In genomic region chr15:76905013-76905839, GRCh38 we compare ENCODE assay signal across 8 cellular contexts. TPM values are rescaled to one million over a fixed set of nuclear protein-coding genes. Genes with fewer than 3 reads are reported as not detected.
A peak's percentile ranks its signal among the peaks of the same experiment; 100 is the strongest.
DNase-seq lines count a peak whose midpoint lies in the region; ATAC-seq lines count a peak whose summit lies in the region.

Gene SCAPER, minus strand, starts transcription at chr15:76905340. Its CDS starts 21,523 bp downstream, at chr15:76883817.

- CTCF ChIA-PET in CD8-positive, alpha-beta memory T cell (lab: Charles Lee) = interaction anchor here (0.8 to 0.9 kb wide), 2 partner anchors 26 to 119 kb away, joined by 3 to 4 read pairs; partner anchors contain the start of gene RCN2

- H3K4me1 ChIP-seq in CD8-positive, alpha-beta memory T cell (ENCODE audit: insufficient read depth, low read length) = peaks cover 24% of the 10 kb centered on the region
- H3K4me1 ChIP-seq in mesenchymal stem cell (ENCODE audit: control insufficient read depth, insufficient read depth, low read depth, low read length) = peaks cover 8% of the 10 kb centered on the region

- H3K79me1 ChIP-seq in mesenchymal stem cell (replicated peaks; ENCODE audit: low read length, poor library complexity, severe bottlenecking) = peaks cover 13% of the 10 kb centered on the region

- no peaks in the 10 kb centered on the region for H3K9me3 Mint-ChIP-seq in CD8-positive, alpha-beta memory T cell
- H3K9me3 Mint-ChIP-seq in effector memory CD8-positive, alpha-beta T cell = no peaks in the 10 kb centered on the region

- peak; percentile 72 for ATAC-seq in GM19467 (IDR thresholded peaks at IDR 0.05; ENCODE audit: unreplicated experiment)
- ATAC-seq in effector memory CD8-positive, alpha-beta T cell (replicated peaks) = peak; percentile 89

- H4K8ac ChIP-seq in mesenchymal stem cell (ENCODE audit: low read length) = peak within 1 kb of the TSS; percentile 81

- peak within 1 kb of the TSS; percentile 88 for H3K4me2 ChIP-seq in mesenchymal stem cell (ENCODE audit: low read length, poor library complexity, severe bottlenecking)

- H3K14ac ChIP-seq in mesenchymal stem cell (ENCODE audit: low read length in 2 of 2) = peak within 1 kb of the TSS in 1 of 2 experiments; percentile 97

- H3K4me1 Mint-ChIP-seq in CD8-positive, alpha-beta memory T cell = peaks cover 32 to 39% (median 33%) of the 10 kb centered on the region in 3 donors
- H3K4me1 Mint-ChIP-seq in effector memory CD8-positive, alpha-beta T cell (ENCODE audit: low read depth in 2 of 2) = peaks cover 14 to 24% of the 10 kb centered on the region in 2 donors

- H3K9ac ChIP-seq in mesenchymal stem cell (ENCODE audit: low read length) = peak within 1 kb of the TSS; percentile 84

- H4K91ac ChIP-seq in mesenchymal stem cell (ENCODE audit: low read length) = peak within 1 kb of the TSS; percentile 78

- H3K36me3 Mint-ChIP-seq in CD8-positive, alpha-beta memory T cell = peaks cover 0 to 10% (median 0%) of the 10 kb centered on the region in 3 donors
- no peaks in the 10 kb centered on the region for H3K36me3 Mint-ChIP-seq in effector memory CD8-positive, alpha-beta T cell (ENCODE audit: insufficient read depth)

- no peaks in the 10 kb centered on the region for H3K27me3 ChIP-seq in CD8-positive, alpha-beta memory T cell (ENCODE audit: insufficient read depth, low read length, poor library complexity, severe bottlenecking)
- H3K27me3 ChIP-seq in mesenchymal stem cell (ENCODE audit: control insufficient read depth in 1 of 2, insufficient read depth in 1 of 2, low read length in 2 of 2) = no peaks in the 10 kb centered on the region

- peak within 1 kb of the TSS in 1 of 2 experiments; percentile 31 for H3K23ac ChIP-seq in mesenchymal stem cell (ENCODE audit: low read length in 2 of 2)

- peak; percentile 88 to 93 (median 90) for DNase-seq in CD8-positive, alpha-beta memory T cell
- DNase-seq in HS-5 (ENCODE audit: low read depth) (peak; percentile 54), NOMO-1 (lab: John Stamatoyannopoulos, UW; ENCODE audit: unreplicated experiment in 2 of 2) (peak; percentile 76 to 92), mesenchymal stem cell (peak; percentile 83)
- DNase-seq in activated CD8-positive, alpha-beta memory T cell treated with anti-CD3 and anti-CD28 coated beads for 4 hours (ENCODE audit: low read depth in 2 of 2) = peak; percentile 83 to 84
- peak; percentile 81 for DNase-seq in effector memory CD8-positive, alpha-beta T cell
- peak; percentile 83 for DNase-seq in stimulated activated CD8-positive, alpha-beta memory T cell treated with anti-CD3 and anti-CD28 coated beads, Interleukin-12 subunit alpha, Interleukin-12 subunit beta, amount 100 ng/mL, for 24 hours (ENCODE audit: extremely low read depth)

- H2BK12ac ChIP-seq in mesenchymal stem cell (ENCODE audit: low read length in 2 of 2) = peak within 1 kb of the TSS; percentile 18 to 79

- WGBS in mesenchymal stem cell = 4% methylated on average over 54 of the region's 78 CpGs

- peak within 1 kb of the TSS; percentile 86 for H3K4me3 ChIP-seq in CD8-positive, alpha-beta memory T cell (ENCODE audit: low read length)
- peak within 1 kb of the TSS; percentile 85 to 93 for H3K4me3 ChIP-seq in mesenchymal stem cell (ENCODE audit: insufficient read depth in 1 of 2, low read depth in 1 of 2, low read length in 2 of 2)

- peak within 1 kb of the TSS; percentile 60 for H3K27ac ChIP-seq in CD8-positive, alpha-beta memory T cell (ENCODE audit: low read depth, low read length)
- H3K27ac ChIP-seq in mesenchymal stem cell (ENCODE audit: low read length, poor library complexity, severe bottlenecking) = no peak within 1 kb of the TSS

- no peaks in the 10 kb centered on the region for H3K9me3 ChIP-seq in CD8-positive, alpha-beta memory T cell (ENCODE audit: low read length)
- H3K9me3 ChIP-seq in mesenchymal stem cell (ENCODE audit: control insufficient read depth, low read length) = no peaks in the 10 kb centered on the region

- no peaks in the 10 kb centered on the region for H3K36me3 ChIP-seq in CD8-positive, alpha-beta memory T cell (ENCODE audit: insufficient read depth, low read length)
- H3K36me3 ChIP-seq in mesenchymal stem cell (ENCODE audit: control insufficient read depth in 1 of 2, insufficient read depth in 2 of 2, low read depth in 1 of 2, low read length in 2 of 2) = no peaks in the 10 kb centered on the region

- H2BK120ac ChIP-seq in mesenchymal stem cell (ENCODE audit: low read depth, low read length) = peak within 1 kb of the TSS; percentile 39

- H3K4ac ChIP-seq in mesenchymal stem cell (ENCODE audit: low read depth in 1 of 2, low read length in 2 of 2) = peak within 1 kb of the TSS; percentile 54 to 85

- peak within 1 kb of the TSS; percentile 86 to 98 for H3K18ac ChIP-seq in mesenchymal stem cell (ENCODE audit: low read depth in 1 of 2, low read length in 2 of 2)

- peak within 1 kb of the TSS; percentile 84 to 97 (median 94) for H3K4me3 Mint-ChIP-seq in CD8-positive, alpha-beta memory T cell
- peak within 1 kb of the TSS; percentile 88 to 91 for H3K4me3 Mint-ChIP-seq in effector memory CD8-positive, alpha-beta T cell

- H2BK5ac ChIP-seq in mesenchymal stem cell (ENCODE audit: low read depth, low read length, poor library complexity, severe bottlenecking) = no peak within 1 kb of the TSS

- H2BK15ac ChIP-seq in mesenchymal stem cell (ENCODE audit: low read depth, poor library complexity, severe bottlenecking) = peak within 1 kb of the TSS; percentile 74

- H2AFZ ChIP-seq in mesenchymal stem cell (ENCODE audit: low read depth, low read length) = peak within 1 kb of the TSS; percentile 94

- peak within 1 kb of the TSS; percentile 91 to 99 (median 97) for H3K27ac Mint-ChIP-seq in CD8-positive, alpha-beta memory T cell
- H3K27ac Mint-ChIP-seq in effector memory CD8-positive, alpha-beta T cell = peak within 1 kb of the TSS; percentile 93 to 96

- POLR2A ChIA-PET in CD8-positive, alpha-beta memory T cell (lab: Charles Lee) = interaction anchor here (1.4 to 1.9 kb wide), 2 partner anchors 26 to 90 kb away, joined by 4 to 14 read pairs; partner anchors contain the start of genes PSTPIP1 and RCN2

- H2AK5ac ChIP-seq in mesenchymal stem cell (ENCODE audit: low read length, severe bottlenecking) = no peak within 1 kb of the TSS

- H3K27me3 Mint-ChIP-seq in CD8-positive, alpha-beta memory T cell = peaks cover 0 to 2% of the 10 kb centered on the region in 2 donors
- no peaks in the 10 kb centered on the region for H3K27me3 Mint-ChIP-seq in effector memory CD8-positive, alpha-beta T cell

RNA-seq across cellular contexts. Expression of gene SCAPER, which starts in this region (rescaled TPM):
- total RNA-seq in CD8-positive, alpha-beta memory T cell = 10 to 100 TPM; 15.5 to 16.0 TPM
- 26.6 TPM for polyA plus RNA-seq in CD8-positive, alpha-beta memory T cell
- polyA plus RNA-seq in mesenchymal stem cell (2013, experiment 1 of 2) = 4.2 TPM
- polyA plus RNA-seq in mesenchymal stem cell (2013, experiment 2 of 2) = 4.4 TPM
